In genomic region chr4:109879081-109879480, GRCh38 we compare ENCODE assay signal across 23 cellular contexts. TPM values are rescaled to one million over a fixed set of nuclear protein-coding genes. Genes with fewer than 3 reads are reported as not detected.
DNase-seq lines count a peak whose midpoint lies in the region; ATAC-seq and TF ChIP-seq lines count a peak whose summit lies in the region.
"Had no signal": no experiment of that assay in that cellular context is flagged by ENCODE, and none has a peak within 500 bp of the region (broad histone marks: within the 10 kb centered on the region; RNA-seq: fewer than 3 reads in every experiment).

No MANE protein-coding gene starts in this region.

- H3K4me3 ChIP-seq in skeletal muscle satellite cell (ENCODE audit: low read length) (no peak overlapping the region), testis (no peak overlapping the region)
- H3K4me3 ChIP-seq: A549, GM23338, SK-N-MC had no signal

- 85 to 99% methylated on average over 6 to 12 of the region's 12 CpGs for WGBS in testis, 2 donors

- peak overlapping the region; percentile 18 for H3K4me2 ChIP-seq in skeletal muscle satellite cell (ENCODE audit: low read length)
- H3K4me2 ChIP-seq: A549, GM23338 had no signal

- H3K4me3 Mint-ChIP-seq in HFFc6 = no peak overlapping the region
- H3K4me3 Mint-ChIP-seq: CD4-positive, CD25-positive, alpha-beta regulatory T cell; GM23338 had no signal

- no peak for TF ChIP-seq POLR2A in testis (IDR thresholded peaks at IDR 0.05)

- H3K9me3 Mint-ChIP-seq in HFFc6 = no peaks in the 10 kb centered on the region
- H3K9me3 Mint-ChIP-seq: GM23338 had no signal

- peak; percentile 26 for DNase-seq in NCI-H82 (lab: John Stamatoyannopoulos, UW)
- DNase-seq in NCI-H82 treated with DMSO at 0.1 percent for 48 hours (lab: John Stamatoyannopoulos, UW; ENCODE audit: unreplicated experiment) = no peak
- peak; percentile 1 to 15 for DNase-seq in SHP77 (lab: John Stamatoyannopoulos, UW)
- DNase-seq in left lobe of liver (ENCODE audit: low spot score) = no peak
- no peak for DNase-seq in HFFc6
- DNase-seq in superior temporal gyrus (ENCODE audit: extremely low spot score) = no peak
- DNase-seq in testis = no peak
- DNase-seq: BE2C; CD4-positive, CD25-positive, alpha-beta regulatory T cell; HCEC 1CT; IMR-90; NCI-H1105; NCI-H2029 treated with DMSO at 0.1 percent for 48 hours; NCI-H446 treated with DMSO at 0.1 percent for 48 hours; NCI-H526 treated with DMSO at 0.1 percent for 48 hours; SW 1271 had no signal

- no peak overlapping the region for H3K27ac Mint-ChIP-seq in HFFc6
- H3K27ac Mint-ChIP-seq: CD4-positive, CD25-positive, alpha-beta regulatory T cell; GM23338 had no signal

- H3K4me1 ChIP-seq in skeletal muscle satellite cell (ENCODE audit: control insufficient read depth, insufficient read depth, low read length) (no peaks in the 10 kb centered on the region), testis (no peaks in the 10 kb centered on the region)
- H3K4me1 ChIP-seq: A549, BE2C had no signal

- ATAC-seq in left lobe of liver = peak; percentile 44
- ATAC-seq: A549, GM23338, Right ventricle myocardium inferior had no signal

- intact Hi-C loops in testis (cut with DNase I; ENCODE audit: low total_unique reads) = no loop called here

- H3K36me3 Mint-ChIP-seq in HFFc6 (ENCODE audit: low read depth) = no peaks in the 10 kb centered on the region
- H3K36me3 Mint-ChIP-seq: CD4-positive, CD25-positive, alpha-beta regulatory T cell had no signal

- peaks cover 10% of the 10 kb centered on the region for H3K27me3 Mint-ChIP-seq in HFFc6 (ENCODE audit: insufficient read depth)

- no peak for TF ChIP-seq CTCF in HFFc6 (IDR thresholded peaks at IDR 0.05)
- TF ChIP-seq CTCF in testis (IDR thresholded peaks at IDR 0.05) = no peak

- H3K9me3 ChIP-seq in skeletal muscle satellite cell (replicated peaks; ENCODE audit: low read length) (no peaks in the 10 kb centered on the region), testis (no peaks in the 10 kb centered on the region)
- H3K9me3 ChIP-seq: A549, BE2C had no signal

- no peak overlapping the region for H3K27ac ChIP-seq in testis
- H3K27ac ChIP-seq: A549, SK-N-MC had no signal

- H3K4me1 Mint-ChIP-seq in HFFc6 (ENCODE audit: low read depth) = peaks cover 7% of the 10 kb centered on the region; the same call in 1 of the 2 replicates
- H3K4me1 Mint-ChIP-seq: CD4-positive, CD25-positive, alpha-beta regulatory T cell; GM23338 had no signal

- H3K9ac ChIP-seq in skeletal muscle satellite cell (ENCODE audit: low read depth, low read length) = no peak overlapping the region

- H3K36me3 ChIP-seq in skeletal muscle satellite cell (ENCODE audit: insufficient read depth, low read length) (no peaks in the 10 kb centered on the region), testis (ENCODE audit: low read depth, missing control alignments) (no peaks in the 10 kb centered on the region)
- H3K36me3 ChIP-seq: BE2C had no signal

- H3K27me3 ChIP-seq in skeletal muscle satellite cell (ENCODE audit: control insufficient read depth, insufficient read depth, low read length) (no peaks in the 10 kb centered on the region), testis (no peaks in the 10 kb centered on the region)
- H3K27me3 ChIP-seq: BE2C had no signal

RNA-seq across cellular contexts. Expression of gene LRIT3, which starts 31.2 kb away (rescaled TPM):
- total RNA-seq in left lobe of liver (0.08 TPM), testis (1 to 10 TPM in 1 of 2 donors, under 1 TPM in 1; 0.37 to 1.2 TPM)
- total RNA-seq in skeletal muscle satellite cell (2012; rRNA removed) = under 0.01 and 0.22 TPM in 2 replicates
- total RNA-seq in HFFc6 (2021; fragmentation: NEBNext Ultra II Directional; extraction: Animal tissue kit (Norgen Biotek cat#: 25700)) = under 1 TPM in 1 of 6 experiments, not detected in 5; 0.05 TPM
- 0.73 TPM for polyA plus RNA-seq in testis (ENCODE audit: insufficient read depth, low read depth, low replicate concordance)
- total RNA-seq: Daoy, IMR-90, Right ventricle myocardium inferior had no signal
- polyA plus RNA-seq: GM23338 had no signal

RNA-seq across cellular contexts. Expression of gene EGF, which starts 33.6 kb away (rescaled TPM):
- total RNA-seq in left lobe of liver (0.15 TPM), testis (under 1 TPM; 0.79 to 0.87 TPM)
- under 0.01 and 0.51 TPM in 2 replicates for total RNA-seq in skeletal muscle satellite cell (2012; rRNA removed)
- 1 to 10 TPM; 1.1 to 2.2 (median 1.7) TPM for total RNA-seq in HFFc6 (2021; fragmentation: NEBNext Ultra II Directional; extraction: Animal tissue kit (Norgen Biotek cat#: 25700))
- polyA plus RNA-seq in testis (ENCODE audit: insufficient read depth, low read depth, low replicate concordance) = 1.3 TPM
- total RNA-seq: OCI-LY7 had no signal
- polyA plus RNA-seq: CD4-positive, CD25-positive, alpha-beta regulatory T cell had no signal

RNA-seq across cellular contexts. Expression of gene RRH, which starts 51.3 kb away (rescaled TPM):
- not detected for total RNA-seq in left lobe of liver
- total RNA-seq in skeletal muscle satellite cell (2012; rRNA removed) = not detected in 2 replicates
- total RNA-seq in HFFc6 (2021; fragmentation: NEBNext Ultra II Directional; extraction: Animal tissue kit (Norgen Biotek cat#: 25700)) = not detected
- 1 to 10 TPM in 1 of 2 donors, under 1 TPM in 1; 0.43 to 1.0 TPM for total RNA-seq in testis
- polyA plus RNA-seq in testis (ENCODE audit: insufficient read depth, low read depth, low replicate concordance) = 0.51 TPM
- total RNA-seq: Daoy, GM23338, IMR-90, Right ventricle myocardium inferior had no signal
- polyA plus RNA-seq: CD4-positive, CD25-positive, alpha-beta regulatory T cell; GM23338 had no signal

Comparison
In these comparisons a context has a peak if more than half of its experiments do, and no peak if none do; other contexts are left out.
1. DNase-seq: peak in NCI-H82 (single experiment) and SHP77 (2 of 2); none in NCI-H82 treated with DMSO at 0.1 percent for 48 hours (single experiment), left lobe of liver (single experiment), HFFc6 (single experiment), superior temporal gyrus (single experiment) and testis (single experiment).